32 cellular contexts compared by ENCODE assay signal in genomic region chr5:167156446-167156845, GRCh38.
"Had no signal": no experiment of that assay in that cellular context is flagged by ENCODE, and none has a peak within 500 bp of the region (broad histone marks: within the 10 kb centered on the region; RNA-seq: fewer than 3 reads in every experiment).

No MANE protein-coding gene starts in this region.

- H3K4me3 ChIP-seq: esophagus squamous epithelium, gastroesophageal sphincter had no signal

- H3K36me3 ChIP-seq: brain microvascular endothelial cell, esophagus squamous epithelium, gastroesophageal sphincter, WERI-Rb-1 had no signal

- H3K4me1 Mint-ChIP-seq: activated CD4-positive, alpha-beta memory T cell treated with anti-CD3 and anti-CD28 coated beads, Interleukin-2, amount 10 ng/mL, durations not matched to agents 7 days and 5 days; activated CD4-positive, alpha-beta T cell treated with anti-CD3 and anti-CD28 coated beads for 36 hours; activated CD4-positive, alpha-beta T cell treated with anti-CD3 and anti-CD28 coated beads, Interleukin-2, amount 10 ng/mL, durations not matched to agents 7 days and 5 days; activated T-helper 17 cell treated with anti-CD3 and anti-CD28 coated beads, Interleukin-2, amount 50 U/mL, for 72 hours; T-helper 17 cell had no signal

- H3K9me3 Mint-ChIP-seq: activated CD4-positive, alpha-beta T cell treated with anti-CD3 and anti-CD28 coated beads, Interleukin-2, amount 10 ng/mL, durations not matched to agents 7 days and 5 days had no signal

- FAIRE-seq: astrocyte, colon, endometrium, endothelial cell of umbilical vein had no signal

- H3K4me1 ChIP-seq: esophagus squamous epithelium, gastroesophageal sphincter had no signal

- H3K27ac Mint-ChIP-seq: activated CD4-positive, alpha-beta memory T cell treated with anti-CD3 and anti-CD28 coated beads, Interleukin-2, amount 10 ng/mL, durations not matched to agents 7 days and 5 days; activated CD4-positive, alpha-beta T cell treated with anti-CD3 and anti-CD28 coated beads for 36 hours; activated CD4-positive, alpha-beta T cell treated with anti-CD3 and anti-CD28 coated beads, Interleukin-2, amount 10 ng/mL, durations not matched to agents 7 days and 5 days; activated naive CD8-positive, alpha-beta T cell; activated T-helper 17 cell treated with anti-CD3 and anti-CD28 coated beads, Interleukin-2, amount 50 U/mL, for 72 hours; effector memory CD8-positive, alpha-beta T cell; T-helper 17 cell; T-helper 2 cell treated with Interferon-gamma antibody and Interleukin-4, amounts not matched to agents 5 μg/mL and 100 μg/mL, for 36 hours had no signal

- ATAC-seq: activated CD4-positive, alpha-beta T cell treated with anti-CD3 and anti-CD28 coated beads for 36 hours; activated T-cell treated with anti-CD3 and anti-CD28 coated beads, Interleukin-2, amount 50 U/mL, for 4 hours; activated T-helper 17 cell treated with anti-CD3 and anti-CD28 coated beads, Interleukin-2, amount 50 U/mL, for 72 hours; effector memory CD8-positive, alpha-beta T cell; gastroesophageal sphincter; T-helper 17 cell had no signal

- H3K36me3 Mint-ChIP-seq: activated naive CD8-positive, alpha-beta T cell had no signal

- H3K27me3 ChIP-seq: brain microvascular endothelial cell, esophagus squamous epithelium, gastroesophageal sphincter had no signal

- H3K27me3 Mint-ChIP-seq: activated CD4-positive, alpha-beta memory T cell treated with anti-CD3 and anti-CD28 coated beads, Interleukin-2, amount 10 ng/mL, durations not matched to agents 7 days and 5 days; activated CD4-positive, alpha-beta T cell treated with anti-CD3 and anti-CD28 coated beads for 36 hours; activated CD4-positive, alpha-beta T cell treated with anti-CD3 and anti-CD28 coated beads, Interleukin-2, amount 10 ng/mL, durations not matched to agents 7 days and 5 days; activated naive CD8-positive, alpha-beta T cell; activated T-helper 17 cell treated with anti-CD3 and anti-CD28 coated beads, Interleukin-2, amount 50 U/mL, for 72 hours; effector memory CD8-positive, alpha-beta T cell; T-helper 17 cell had no signal

- H3K4me3 Mint-ChIP-seq: activated CD4-positive, alpha-beta memory T cell treated with anti-CD3 and anti-CD28 coated beads, Interleukin-2, amount 10 ng/mL, durations not matched to agents 7 days and 5 days; activated CD4-positive, alpha-beta T cell treated with anti-CD3 and anti-CD28 coated beads for 36 hours; activated CD4-positive, alpha-beta T cell treated with anti-CD3 and anti-CD28 coated beads, Interleukin-2, amount 10 ng/mL, durations not matched to agents 7 days and 5 days; activated naive CD8-positive, alpha-beta T cell; activated T-cell treated with anti-CD3 and anti-CD28 coated beads, Interleukin-2, amount 50 U/mL, for 4 hours; activated T-helper 17 cell treated with anti-CD3 and anti-CD28 coated beads, Interleukin-2, amount 50 U/mL, for 72 hours; effector memory CD8-positive, alpha-beta T cell; T-helper 17 cell; T-helper 2 cell treated with Interferon-gamma antibody and Interleukin-4, amounts not matched to agents 5 μg/mL and 100 μg/mL, for 36 hours had no signal

- H3K9me3 ChIP-seq: esophagus squamous epithelium, gastroesophageal sphincter had no signal

- H3K27ac ChIP-seq: brain microvascular endothelial cell, epithelial cell of prostate, esophagus squamous epithelium, gastroesophageal sphincter, WERI-Rb-1 had no signal

- DNase-seq: activated CD4-positive, alpha-beta memory T cell treated with anti-CD3 and anti-CD28 coated beads, Interleukin-2, amount 10 ng/mL, durations not matched to agents 7 days and 5 days; activated CD4-positive, alpha-beta T cell treated with anti-CD3 and anti-CD28 coated beads for 36 hours; activated CD4-positive, alpha-beta T cell treated with anti-CD3 and anti-CD28 coated beads, Interleukin-2, amount 10 ng/mL, durations not matched to agents 7 days and 5 days; activated CD4-positive, alpha-beta T cell treated with anti-CD3 and anti-CD28 coated beads, Interleukin-2, amount 50 U/mL, for 4 hours; activated CD4-positive, CD25-positive, alpha-beta regulatory T cell; activated CD4-positive, CD25-positive, alpha-beta regulatory T cell treated with anti-CD3 and anti-CD28 coated beads, Interleukin-2, amount 50 U/mL, for 72 hours; activated effector memory CD4-positive, alpha-beta T cell treated with Interleukin-2 at 50 U/mL for 16 hours; activated gamma-delta T cell treated with Interleukin-2 at 50 U/mL for 16 hours; activated naive CD4-positive, alpha-beta T cell treated with anti-CD3 and anti-CD28 coated beads, Interleukin-2, amount 50 U/mL, for 16 hours; activated naive CD4-positive, alpha-beta T cell treated with Interleukin-2 at 50 U/mL for 16 hours; activated T-cell treated with anti-CD3 and anti-CD28 coated beads, Interleukin-2, amount 50 U/mL, for 4 hours; amniotic stem cell; brain microvascular endothelial cell; cortex of kidney; dermis blood vessel endothelial cell; effector CD4-positive, alpha-beta T cell; effector memory CD8-positive, alpha-beta T cell; esophagus squamous epithelium; foreskin melanocyte; T-helper 1 cell; T-helper 17 cell; T1000; WERI-Rb-1 had no signal
